19 cellular contexts compared by ENCODE assay signal in the genomic region with DNA sequence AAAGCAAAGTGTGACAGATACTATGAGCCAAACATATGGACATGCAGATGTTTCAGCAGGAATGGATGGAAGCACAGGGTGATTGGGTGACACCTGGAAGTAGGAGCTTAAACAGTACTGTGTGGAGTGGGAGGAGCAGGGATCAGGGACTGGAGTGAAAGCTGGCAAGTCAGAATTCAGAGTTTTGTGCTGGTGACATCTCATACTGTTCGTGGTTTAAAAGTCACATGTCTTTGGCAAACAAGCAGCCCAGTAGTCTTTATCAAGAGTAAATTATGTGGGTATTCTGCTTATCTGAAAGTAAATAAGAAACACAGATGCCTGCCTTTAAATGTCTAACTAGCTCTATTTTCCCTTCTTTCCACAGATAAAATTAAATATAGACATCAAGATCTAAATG.
DNase-seq lines count a peak whose midpoint lies in the region; ATAC-seq and TF ChIP-seq lines count a peak whose summit lies in the region.
"Had no signal": no experiment of that assay in that cellular context is flagged by ENCODE, and none has a peak within 500 bp of the region (broad histone marks: within the 10 kb centered on the region; RNA-seq: fewer than 3 reads in every experiment).

No MANE protein-coding gene starts in this region.

- no peaks in the 10 kb centered on the region for H3K27me3 Mint-ChIP-seq in CD4-positive, CD25-positive, alpha-beta regulatory T cell

- no peak overlapping the region for H3K4me3 Mint-ChIP-seq in CD4-positive, CD25-positive, alpha-beta regulatory T cell
- H3K4me3 Mint-ChIP-seq: activated T-helper 1 cell treated with anti-CD3 and anti-CD28 coated beads, Interleukin-12 subunit alpha, Interleukin-12 subunit beta, Interleukin-2, Interleukin-4 antibody, amounts not matched to agents 30 ng/mL and 10 ng/mL and 1 ng/mL, durations not matched to agents 14 hours and 24 hours and 36 hours had no signal

- 47 to 50% methylated on average over 1 of the region's 1 CpG for WGBS in esophagus squamous epithelium, 2 donors

- H4K20me1 ChIP-seq in osteoblast (ENCODE audit: insufficient read depth, low read length): no peaks in the 10 kb centered on the region

- no peak overlapping the region for H2AFZ ChIP-seq in osteoblast (ENCODE audit: low read length)

- H3K4me2 ChIP-seq in osteoblast (ENCODE audit: insufficient read depth, low read length): peak overlapping the region; percentile 58

- H3K36me3 ChIP-seq in CD4-positive, CD25-positive, alpha-beta regulatory T cell (ENCODE audit: control insufficient read depth, insufficient read depth, low read length): no peaks in the 10 kb centered on the region
- no peaks in the 10 kb centered on the region for H3K36me3 ChIP-seq in osteoblast (ENCODE audit: insufficient read depth, low read length)
- no peaks in the 10 kb centered on the region for H3K36me3 ChIP-seq in esophagus squamous epithelium
- H3K36me3 ChIP-seq: suprapubic skin had no signal

- DNase-seq in CD4-positive, CD25-positive, alpha-beta regulatory T cell: no peak
- peak; percentile 79 for DNase-seq in NCI-H82 (lab: John Stamatoyannopoulos, UW)
- peak; percentile 29 for DNase-seq in choroid plexus epithelial cell (ENCODE audit: low read depth)
- DNase-seq in osteoblast (ENCODE audit: insufficient read length, low spot score, missing footprints): no peak
- DNase-seq in esophagus squamous epithelium (lab: John Stamatoyannopoulos, UW): no peak
- DNase-seq: cortex of kidney; glutamatergic neuron; HCEC 1CT; NCI-H1436; NCI-H510A treated with DMSO at 0.1 percent for 48 hours; stimulated activated CD4-positive, alpha-beta T cell treated with anti-CD3 and anti-CD28 coated beads, Interleukin-1b, Interleukin-23, amount 100 ng/mL, for 48 hours had no signal

- no peak for TF ChIP-seq CTCF in choroid plexus epithelial cell (conservative IDR thresholded peaks at IDR 0.05; ENCODE audit: low read depth, low read length)
- TF ChIP-seq CTCF in osteoblast (IDR thresholded peaks at IDR 0.05; ENCODE audit: extremely low read depth, low read depth, low read length): no peak
- TF ChIP-seq CTCF in esophagus squamous epithelium (IDR thresholded peaks at IDR 0.05): no peak

- peaks cover 11% of the 10 kb centered on the region for H3K4me1 ChIP-seq in CD4-positive, CD25-positive, alpha-beta regulatory T cell (ENCODE audit: control insufficient read depth, insufficient read depth, low read length, poor library complexity, severe bottlenecking)
- H3K4me1 ChIP-seq in osteoblast (ENCODE audit: insufficient read depth, low read length) (peaks cover 61% of the 10 kb centered on the region), esophagus squamous epithelium (peaks cover 18 to 59% (median 25%) of the 10 kb centered on the region in 3 donors)

- H3K4me3 ChIP-seq in CD4-positive, CD25-positive, alpha-beta regulatory T cell (ENCODE audit: low read depth, low read length): no peak overlapping the region
- H3K4me3 ChIP-seq in choroid plexus epithelial cell (ENCODE audit: low read depth, low read length) (no peak overlapping the region), osteoblast (ENCODE audit: insufficient read depth, low read length) (no peak overlapping the region), esophagus squamous epithelium (no peak overlapping the region)
- H3K4me3 ChIP-seq: suprapubic skin had no signal

- H3K4me1 Mint-ChIP-seq in CD4-positive, CD25-positive, alpha-beta regulatory T cell: peaks cover 14 to 39% (median 19%) of the 10 kb centered on the region in 4 donors

- no peak overlapping the region for H3K27ac ChIP-seq in CD4-positive, CD25-positive, alpha-beta regulatory T cell (ENCODE audit: insufficient read depth, low read length, poor library complexity, severe bottlenecking)
- peak overlapping the region; percentile 81 for H3K27ac ChIP-seq in osteoblast (ENCODE audit: low read depth, low read length)
- H3K27ac ChIP-seq in esophagus squamous epithelium: no peak overlapping the region
- H3K27ac ChIP-seq: epithelial cell of prostate, VCaP had no signal

- peak overlapping the region in 2 of 3 donors; percentile 0 to 78 for H3K27ac Mint-ChIP-seq in CD4-positive, CD25-positive, alpha-beta regulatory T cell
- H3K27ac Mint-ChIP-seq: activated T-helper 1 cell treated with anti-CD3 and anti-CD28 coated beads, Interleukin-12 subunit alpha, Interleukin-12 subunit beta, Interleukin-2, Interleukin-4 antibody, amounts not matched to agents 30 ng/mL and 10 ng/mL and 1 ng/mL, durations not matched to agents 14 hours and 24 hours and 36 hours had no signal

- H3K79me2 ChIP-seq in osteoblast (ENCODE audit: insufficient read depth, low read length): no peaks in the 10 kb centered on the region

- no peaks in the 10 kb centered on the region for H3K9me3 ChIP-seq in CD4-positive, CD25-positive, alpha-beta regulatory T cell (ENCODE audit: control insufficient read depth in 2 of 2, low read length in 2 of 2)
- H3K9me3 ChIP-seq in osteoblast (ENCODE audit: low read depth, low read length) (no peaks in the 10 kb centered on the region), esophagus squamous epithelium (no peaks in the 10 kb centered on the region)
- H3K9me3 ChIP-seq: suprapubic skin had no signal

- no peaks in the 10 kb centered on the region for H3K27me3 ChIP-seq in CD4-positive, CD25-positive, alpha-beta regulatory T cell (ENCODE audit: control insufficient read depth, insufficient read depth, low read length)
- H3K27me3 ChIP-seq in osteoblast (ENCODE audit: insufficient read depth, low read length) (no peaks in the 10 kb centered on the region), esophagus squamous epithelium (no peaks in the 10 kb centered on the region)
- H3K27me3 ChIP-seq: suprapubic skin had no signal

- peaks cover 3% of the 10 kb centered on the region for H3K36me3 Mint-ChIP-seq in CD4-positive, CD25-positive, alpha-beta regulatory T cell

- no peak for ATAC-seq in CD4-positive, CD25-positive, alpha-beta regulatory T cell (ENCODE audit: low read depth in 2 of 2)
- ATAC-seq in GM21423 (IDR thresholded peaks at IDR 0.05; ENCODE audit: unreplicated experiment) (no peak), HG02759 (IDR thresholded peaks at IDR 0.05; ENCODE audit: unreplicated experiment) (no peak), esophagus mucosa (no peak)
- ATAC-seq: Panc1 had no signal

- no peaks in the 10 kb centered on the region for H3K9me3 Mint-ChIP-seq in CD4-positive, CD25-positive, alpha-beta regulatory T cell
- H3K9me3 Mint-ChIP-seq: activated T-helper 1 cell treated with anti-CD3 and anti-CD28 coated beads, Interleukin-12 subunit alpha, Interleukin-12 subunit beta, Interleukin-2, Interleukin-4 antibody, amounts not matched to agents 30 ng/mL and 10 ng/mL and 1 ng/mL, durations not matched to agents 14 hours and 24 hours and 36 hours had no signal

- no peak for TF ChIP-seq POLR2A in esophagus squamous epithelium (IDR thresholded peaks at IDR 0.05)

- intact Hi-C loops in esophagus squamous epithelium (cut with DNase I): loop anchor here (5.0 kb wide), 1 partner anchor 604 kb away; the partner anchor contains the start of gene FOXO1

Comparison
In these comparisons a context has a peak if more than half of its experiments do, and no peak if none do; other contexts are left out.
1. DNase-seq: peak in NCI-H82 (single experiment) and choroid plexus epithelial cell (single experiment); none in CD4-positive, CD25-positive, alpha-beta regulatory T cell (0 of 3), osteoblast (single experiment) and esophagus squamous epithelium (single experiment).